In the genomic region with DNA sequence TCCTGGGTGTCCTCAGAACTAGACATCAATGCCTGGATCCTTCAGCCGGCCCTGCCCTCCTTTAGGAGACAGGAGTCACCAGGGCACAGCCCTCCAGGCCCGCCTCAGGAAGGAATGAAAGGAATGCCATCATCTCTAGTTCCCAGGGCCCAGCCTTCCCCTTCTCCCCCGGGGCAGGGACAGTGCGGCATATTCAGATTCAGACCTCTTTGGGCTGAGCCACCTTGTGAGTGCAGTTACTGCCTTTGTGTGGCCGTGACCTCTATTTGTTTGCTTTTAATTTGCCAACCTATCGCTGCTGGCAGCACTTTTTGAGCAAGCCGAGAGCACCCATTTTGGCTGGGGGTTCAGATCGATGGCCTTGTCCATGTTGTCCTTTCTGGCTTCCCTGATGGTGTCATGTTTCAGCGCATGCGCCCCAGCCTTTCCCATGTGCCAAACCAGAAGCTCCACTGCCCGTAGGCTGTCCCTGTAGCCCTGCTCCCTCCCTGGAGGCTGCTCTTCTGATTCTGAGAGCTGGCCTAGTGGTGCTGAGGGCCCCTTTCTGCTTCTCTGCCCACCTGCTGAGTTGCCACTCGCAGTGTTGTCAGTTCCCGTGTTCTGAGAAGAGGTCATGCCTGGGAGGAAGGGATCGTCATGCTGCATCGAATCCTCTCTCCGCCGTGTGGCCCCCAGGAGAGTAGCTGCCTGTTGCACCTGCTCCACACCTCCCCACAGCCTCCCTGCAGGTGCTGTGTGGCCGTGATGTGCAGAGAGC, we compare ENCODE assay signal across 1 cellular context.
A peak's percentile ranks its signal among the peaks of the same experiment; 100 is the strongest.
TF ChIP-seq lines count a peak whose summit lies in the region.

No MANE protein-coding gene starts in this region.

TF ChIP-seq in liver, 16 proteins besides CTCF, POLR2A, EP300 and RAD21 (continued from another document):
- TF ChIP-seq, protein P1, sequence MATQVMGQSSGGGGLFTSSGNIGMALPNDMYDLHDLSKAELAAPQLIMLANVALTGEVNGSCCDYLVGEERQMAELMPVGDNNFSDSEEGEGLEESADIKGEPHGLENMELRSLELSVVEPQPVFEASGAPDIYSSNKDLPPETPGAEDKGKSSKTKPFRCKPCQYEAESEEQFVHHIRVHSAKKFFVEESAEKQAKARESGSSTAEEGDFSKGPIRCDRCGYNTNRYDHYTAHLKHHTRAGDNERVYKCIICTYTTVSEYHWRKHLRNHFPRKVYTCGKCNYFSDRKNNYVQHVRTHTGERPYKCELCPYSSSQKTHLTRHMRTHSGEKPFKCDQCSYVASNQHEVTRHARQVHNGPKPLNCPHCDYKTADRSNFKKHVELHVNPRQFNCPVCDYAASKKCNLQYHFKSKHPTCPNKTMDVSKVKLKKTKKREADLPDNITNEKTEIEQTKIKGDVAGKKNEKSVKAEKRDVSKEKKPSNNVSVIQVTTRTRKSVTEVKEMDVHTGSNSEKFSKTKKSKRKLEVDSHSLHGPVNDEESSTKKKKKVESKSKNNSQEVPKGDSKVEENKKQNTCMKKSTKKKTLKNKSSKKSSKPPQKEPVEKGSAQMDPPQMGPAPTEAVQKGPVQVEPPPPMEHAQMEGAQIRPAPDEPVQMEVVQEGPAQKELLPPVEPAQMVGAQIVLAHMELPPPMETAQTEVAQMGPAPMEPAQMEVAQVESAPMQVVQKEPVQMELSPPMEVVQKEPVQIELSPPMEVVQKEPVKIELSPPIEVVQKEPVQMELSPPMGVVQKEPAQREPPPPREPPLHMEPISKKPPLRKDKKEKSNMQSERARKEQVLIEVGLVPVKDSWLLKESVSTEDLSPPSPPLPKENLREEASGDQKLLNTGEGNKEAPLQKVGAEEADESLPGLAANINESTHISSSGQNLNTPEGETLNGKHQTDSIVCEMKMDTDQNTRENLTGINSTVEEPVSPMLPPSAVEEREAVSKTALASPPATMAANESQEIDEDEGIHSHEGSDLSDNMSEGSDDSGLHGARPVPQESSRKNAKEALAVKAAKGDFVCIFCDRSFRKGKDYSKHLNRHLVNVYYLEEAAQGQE (IDR thresholded peaks at IDR 0.05): peak; percentile 92
- TF ChIP-seq TAF1 (conservative IDR thresholded peaks at IDR 0.05): peak; percentile 74
- peak in 1 of 2 donors; percentile 29 for TF ChIP-seq EGR1 (IDR thresholded peaks at IDR 0.05; ENCODE audit: low read depth in 2 of 2)
- TF ChIP-seq YY1 (IDR thresholded peaks at IDR 0.05): peak; percentile 99
- peak; percentile 65 to 84 for TF ChIP-seq HNF4A (conservative IDR thresholded peaks at IDR 0.05)
